ENCODE assay signal across 18 cellular contexts in the genomic region with DNA sequence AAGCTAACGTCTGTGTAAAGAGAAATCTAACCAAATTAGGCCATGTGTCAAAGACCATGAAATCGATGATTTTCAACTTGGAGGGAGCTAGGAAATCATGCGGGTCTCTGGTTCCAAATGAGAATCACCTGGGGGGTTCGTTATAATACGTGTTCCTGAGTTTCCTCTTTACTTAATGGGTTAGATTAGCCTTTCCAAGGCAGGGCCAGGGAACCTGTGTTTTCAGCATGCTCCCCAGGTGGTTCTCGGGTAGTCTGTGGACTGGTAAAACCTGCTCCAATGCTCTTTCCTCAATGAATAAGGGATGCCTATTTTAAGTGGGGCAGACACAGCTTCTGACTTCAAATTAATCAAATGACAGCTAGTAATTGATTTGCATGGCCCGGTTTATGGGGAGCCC. TPM values are rescaled to one million over a fixed set of nuclear protein-coding genes. Genes with fewer than 3 reads are reported as not detected.
"Had no signal": no experiment of that assay in that cellular context is flagged by ENCODE, and none has a peak within 500 bp of the region (broad histone marks: within the 10 kb centered on the region; RNA-seq: fewer than 3 reads in every experiment).

No MANE protein-coding gene starts in this region.

- H3K4me3 Mint-ChIP-seq: T-helper 1 cell treated with Interleukin-12 subunit alpha and Interleukin-12 subunit beta and Interleukin-4 antibody, amounts not matched to agents 30 μg/mL and 1 μg/mL, for 36 hours had no signal

- H3K27me3 Mint-ChIP-seq: activated naive CD8-positive, alpha-beta T cell treated with anti-CD3 and anti-CD28 coated beads for 36 hours had no signal

- H3K4me1 ChIP-seq: prostate gland had no signal

- H3K4me3 ChIP-seq: mucosa of descending colon, prostate gland had no signal

- ATAC-seq: esophagus mucosa; gastroesophageal sphincter; naive thymus-derived CD4-positive, alpha-beta T cell had no signal

- H3K27ac Mint-ChIP-seq: T-helper 1 cell treated with Interleukin-12 subunit alpha and Interleukin-12 subunit beta and Interleukin-4 antibody, amounts not matched to agents 30 μg/mL and 1 μg/mL, for 36 hours had no signal

- H3K9me3 Mint-ChIP-seq: activated naive CD8-positive, alpha-beta T cell treated with anti-CD3 and anti-CD28 coated beads for 36 hours; T-helper 1 cell treated with Interleukin-12 subunit alpha and Interleukin-12 subunit beta and Interleukin-4 antibody, amounts not matched to agents 30 μg/mL and 1 μg/mL, for 36 hours had no signal

- H3K36me3 Mint-ChIP-seq: activated naive CD8-positive, alpha-beta T cell treated with anti-CD3 and anti-CD28 coated beads for 36 hours; naive thymus-derived CD4-positive, alpha-beta T cell had no signal

- DNase-seq: activated CD4-positive, alpha-beta T cell treated with anti-CD3 and anti-CD28 coated beads, Interleukin-2, amount 50 U/mL, for 48 hours; activated naive CD4-positive, alpha-beta T cell; activated naive CD8-positive, alpha-beta T cell treated with anti-CD3 and anti-CD28 coated beads for 36 hours; activated T-cell treated with anti-CD3 and anti-CD28 coated beads for 4 hours; amniotic stem cell; effector CD8-positive, alpha-beta T cell; heart left ventricle; left ventricle myocardium superior; mucosa of descending colon; naive thymus-derived CD4-positive, alpha-beta T cell; right cardiac atrium; testis; upper lobe of left lung had no signal

- H3K9me3 ChIP-seq: gastroesophageal sphincter, heart left ventricle, mucosa of descending colon, prostate gland, testis, upper lobe of left lung had no signal

- H3K27me3 ChIP-seq: testis had no signal

- H3K27ac ChIP-seq: gastroesophageal sphincter, prostate gland, testis had no signal

- H3K36me3 ChIP-seq: gastroesophageal sphincter, prostate gland, upper lobe of left lung had no signal

RNA-seq across cellular contexts. Expression of gene HLA-DOA, which starts 1.0 kb away (rescaled TPM):
- total RNA-seq: osteocyte had no signal
